8 cellular contexts compared by ENCODE assay signal in the genomic region with DNA sequence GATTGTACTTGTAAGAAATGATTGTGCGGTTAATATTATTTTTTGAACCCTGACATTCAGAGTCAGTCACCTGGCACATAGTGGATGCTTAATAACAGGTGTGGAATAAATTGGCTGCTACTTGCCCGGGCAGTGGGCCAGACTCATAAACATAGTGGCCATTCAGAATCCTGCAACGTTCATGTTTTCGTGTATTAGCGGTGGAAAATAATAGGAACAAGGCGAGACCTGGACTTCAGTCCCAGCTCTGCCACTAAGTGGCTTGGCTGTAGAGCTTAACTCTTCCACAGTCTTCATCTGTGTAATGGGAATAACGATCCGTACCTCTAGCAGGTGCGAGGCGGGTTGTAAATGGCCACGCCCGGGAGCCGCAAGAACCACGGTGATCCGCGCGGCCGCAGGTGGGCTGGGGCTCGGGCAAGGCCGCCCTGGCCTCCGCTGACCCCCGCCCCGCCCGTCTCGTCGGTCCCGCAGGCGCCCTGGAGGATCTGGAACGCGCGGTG. TPM values are rescaled to one million over a fixed set of nuclear protein-coding genes. Genes with fewer than 3 reads are reported as not detected.
DNase-seq lines count a peak whose midpoint lies in the region; ATAC-seq lines count a peak whose summit lies in the region.

No MANE protein-coding gene starts in this region.

- peak; percentile 26 for DNase-seq in ELR (ENCODE audit: low read depth)
- DNase-seq in LoVo (ENCODE audit: low spot score): peak; percentile 31
- peak; percentile 3 for DNase-seq in activated T-helper 9 cell treated with anti-CD3 and anti-CD28 coated beads, Interleukin-2, amount 50 U/mL, for 16 hours (ENCODE audit: low read depth)
- DNase-seq in immature natural killer cell: no peak
- DNase-seq in GF-D8 (lab: John Stamatoyannopoulos, UW): no peak
- no peak for DNase-seq in stimulated activated CD4-positive, alpha-beta T cell treated with anti-CD3 and anti-CD28 coated beads, Interleukin-2, amount 100 ng/mL, for 24 hours
- no peak for DNase-seq in HAP-1 (ENCODE audit: low spot score in 2 of 2)

- H3K36me3 Mint-ChIP-seq in immature natural killer cell: no peaks in the 10 kb centered on the region
- H3K36me3 Mint-ChIP-seq in stimulated activated memory B cell treated with anti-CD40 and anti-IgM and Interleukin-4, amounts not matched to agents 10 μg/mL and 1 μg/mL and 100 μg/mL, for 72 hours: peaks cover 16% of the 10 kb centered on the region

- H3K9me3 Mint-ChIP-seq in immature natural killer cell: no peaks in the 10 kb centered on the region
- H3K9me3 Mint-ChIP-seq in stimulated activated memory B cell treated with anti-CD40 and anti-IgM and Interleukin-4, amounts not matched to agents 10 μg/mL and 1 μg/mL and 100 μg/mL, for 72 hours: no peaks in the 10 kb centered on the region

- H3K36me3 ChIP-seq in HAP-1 (replicated peaks): no peaks in the 10 kb centered on the region; the same call in 1 of the 2 replicates

- no peaks in the 10 kb centered on the region for H3K9me3 ChIP-seq in HAP-1

- H3K27ac Mint-ChIP-seq in immature natural killer cell: peak overlapping the region; percentile 34 to 70 (median 62)
- peak overlapping the region; percentile 83 for H3K27ac Mint-ChIP-seq in stimulated activated memory B cell treated with anti-CD40 and anti-IgM and Interleukin-4, amounts not matched to agents 10 μg/mL and 1 μg/mL and 100 μg/mL, for 72 hours

- no peaks in the 10 kb centered on the region for H3K4me1 ChIP-seq in HAP-1

- ATAC-seq in stimulated activated memory B cell treated with anti-CD40 and anti-IgM and Interleukin-4, amounts not matched to agents 10 μg/mL and 1 μg/mL and 100 μg/mL, for 72 hours: no peak

- H3K4me1 Mint-ChIP-seq in immature natural killer cell: peaks cover 19 to 32% of the 10 kb centered on the region in 2 donors
- peaks cover 42% of the 10 kb centered on the region for H3K4me1 Mint-ChIP-seq in stimulated activated memory B cell treated with anti-CD40 and anti-IgM and Interleukin-4, amounts not matched to agents 10 μg/mL and 1 μg/mL and 100 μg/mL, for 72 hours

- H3K27me3 Mint-ChIP-seq in immature natural killer cell (ENCODE audit: low read depth in 3 of 3): peaks cover 0 to 9% (median 5%) of the 10 kb centered on the region in 3 donors
- no peaks in the 10 kb centered on the region for H3K27me3 Mint-ChIP-seq in stimulated activated memory B cell treated with anti-CD40 and anti-IgM and Interleukin-4, amounts not matched to agents 10 μg/mL and 1 μg/mL and 100 μg/mL, for 72 hours

- H3K4me3 Mint-ChIP-seq in immature natural killer cell: peak overlapping the region; percentile 80 to 90 (median 85)
- H3K4me3 Mint-ChIP-seq in stimulated activated memory B cell treated with anti-CD40 and anti-IgM and Interleukin-4, amounts not matched to agents 10 μg/mL and 1 μg/mL and 100 μg/mL, for 72 hours: peak overlapping the region; percentile 84

- H3K4me3 ChIP-seq in HAP-1: no peak overlapping the region

- in situ Hi-C loops in HAP-1 (cut with MboI; ENCODE audit: low sequenced_read_pairs): no loop called here

- H3K27me3 ChIP-seq in HAP-1 (ENCODE audit: low read depth): no peaks in the 10 kb centered on the region

RNA-seq across cellular contexts. Expression of a gene that starts 0.8 kb away (rescaled TPM):
- polyA plus RNA-seq in immature natural killer cell: 10 to 100 TPM in 2 of 3 donors, 1 to 10 TPM in 1; 9.6 to 16.8 (median 10.8) TPM

RNA-seq across cellular contexts. Expression of a gene that starts 3.0 kb away (rescaled TPM):
- polyA plus RNA-seq in immature natural killer cell: under 1 TPM; 0.37 to 0.50 (median 0.50) TPM

RNA-seq across cellular contexts. Expression of a gene that starts 35.5 kb away (rescaled TPM):
- 1 to 10 TPM; 5.9 to 8.1 (median 7.4) TPM for polyA plus RNA-seq in immature natural killer cell

RNA-seq across cellular contexts. Expression of a gene that starts 42.0 kb away (rescaled TPM):
- 100 to 1,000 TPM in 2 of 3 donors, 10 to 100 TPM in 1; 99.9 to 164 (median 157) TPM for polyA plus RNA-seq in immature natural killer cell

Comparison
In these comparisons a context has a peak if more than half of its experiments do, and no peak if none do; other contexts are left out.
1. DNase-seq: peak in ELR (single experiment), LoVo (single experiment) and activated T-helper 9 cell treated with anti-CD3 and anti-CD28 coated beads, Interleukin-2, amount 50 U/mL, for 16 hours (single experiment); none in immature natural killer cell (0 of 3), GF-D8 (single experiment), stimulated activated CD4-positive, alpha-beta T cell treated with anti-CD3 and anti-CD28 coated beads, Interleukin-2, amount 100 ng/mL, for 24 hours (0 of 2) and HAP-1 (0 of 2).